Comparison of ENCODE assay signal across 25 cellular contexts in the genomic region with DNA sequence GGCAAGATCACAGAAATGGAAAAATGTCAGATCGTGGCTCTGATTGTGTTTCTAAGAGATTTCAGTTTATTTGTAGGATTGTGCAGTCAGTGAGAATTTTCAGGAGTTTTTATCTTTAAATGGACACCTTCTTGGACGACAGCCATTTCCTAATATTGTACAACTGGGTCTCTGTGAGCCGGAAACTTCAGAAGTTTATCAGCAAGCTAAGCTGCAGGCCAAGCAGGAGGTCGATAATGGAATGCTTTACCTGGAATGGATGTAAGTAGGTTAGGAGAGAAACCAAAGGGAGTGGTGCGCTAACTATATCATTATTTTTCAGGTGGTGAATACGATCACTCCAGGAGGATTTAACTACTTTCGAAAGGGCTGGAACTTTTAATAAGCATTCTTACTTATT. TPM values are rescaled to one million over a fixed set of nuclear protein-coding genes. Genes with fewer than 3 reads are reported as not detected.
DNase-seq lines count a peak whose midpoint lies in the region; ATAC-seq, FAIRE-seq and TF ChIP-seq lines count a peak whose summit lies in the region.
"Had no signal": no experiment of that assay in that cellular context is flagged by ENCODE, and none has a peak within 500 bp of the region (broad histone marks: within the 10 kb centered on the region; RNA-seq: fewer than 3 reads in every experiment).

No MANE protein-coding gene starts in this region.

- TF ChIP-seq POLR2A in HepG2 (IDR thresholded peaks at IDR 0.05; ENCODE audit: insufficient read depth in 1 of 2, low read depth in 2 of 2, low read length in 2 of 2) (no peak), right lobe of liver (IDR thresholded peaks at IDR 0.05) (no peak)

- FAIRE-seq in HepG2 (lab: Jason Lieb, UNC) (no peak), small intestine (lab: Jason Lieb, UNC) (no peak)
- FAIRE-seq: D721Med had no signal

- peaks cover 3 to 9% (median 4%) of the 10 kb centered on the region in 4 donors for H3K36me3 ChIP-seq in liver (ENCODE audit: control insufficient read depth in 4 of 4, insufficient read depth in 3 of 4, low read depth in 1 of 4, low read length in 3 of 4)
- H3K36me3 ChIP-seq in HepG2 (replicated peaks in 1 of 2; ENCODE audit: control insufficient read depth in 1 of 2, insufficient read depth in 2 of 2, low read length in 2 of 2), result peaks cover 0 to 8% of the 10 kb centered on the region in 2 experiments; a peak in 4 of 5 replicates
- H3K36me3 ChIP-seq in right lobe of liver, result peaks cover 0 to 7% (median 0%) of the 10 kb centered on the region in 4 donors
- peaks cover 0 to 3% of the 10 kb centered on the region in 2 donors for H3K36me3 ChIP-seq in small intestine (ENCODE audit: control insufficient read depth in 2 of 2, insufficient read depth in 2 of 2, low read length in 2 of 2)

- BruUV-seq in HepG2 (replicated peaks; lab: Mats Ljungman, UMichigan), result no TSS peak

- H3K4me1 ChIP-seq in liver (ENCODE audit: control insufficient read depth in 4 of 4, insufficient read depth in 4 of 4, low read length in 3 of 4) (peaks cover 0 to 3% (median 1%) of the 10 kb centered on the region in 4 donors), HepG2 (ENCODE audit: insufficient read depth, low read length) (no peaks in the 10 kb centered on the region), right lobe of liver (peaks cover 0 to 10% (median 3%) of the 10 kb centered on the region in 4 donors), small intestine (ENCODE audit: control insufficient read depth in 2 of 2, insufficient read depth in 1 of 2, low read depth in 1 of 2, low read length in 1 of 2) (no peaks in the 10 kb centered on the region)
- H3K4me1 ChIP-seq: BLaER1, SJSA1 had no signal

- ATAC-seq in HepG2, result no peak
- peak; percentile 56 to 88 (median 71) for ATAC-seq in right lobe of liver
- ATAC-seq in HG03571 (IDR thresholded peaks at IDR 0.05; ENCODE audit: unreplicated experiment), result no peak

- H3K9ac ChIP-seq in liver (ENCODE audit: low read depth in 1 of 2, low read length in 2 of 2) (no peak overlapping the region), HepG2 (ENCODE audit: insufficient read depth, low read depth, low read length) (no peak overlapping the region)
- H3K9ac ChIP-seq: BLaER1, GM23248, KMS-11 had no signal

- 53% methylated on average over 7 of the region's 7 CpGs for WGBS in liver
- WGBS in HepG2 (ENCODE audit: low lambda C conversion rate), result 97% methylated on average over 7 of the region's 7 CpGs
- WGBS in right lobe of liver (ENCODE audit: insufficient coverage, low coverage, low lambda C conversion rate, missing lambda C conversion rate), result 31% methylated on average over 7 of the region's 7 CpGs
- WGBS in small intestine, 3 donors, result 24 to 60% (median 45%) methylated on average over 7 of the region's 7 CpGs

- intact Hi-C loops in HepG2 (cut with micrococcal nuclease; ENCODE audit: unreplicated experiment) (no loop called here), right lobe of liver (cut with DNase I) (no loop called here)

- H3K27me3 ChIP-seq in liver (ENCODE audit: control insufficient read depth in 4 of 4, insufficient read depth in 4 of 4, low read length in 3 of 4) (no peaks in the 10 kb centered on the region), HepG2 (ENCODE audit: control insufficient read depth in 1 of 2, insufficient read depth in 2 of 2, low read length in 2 of 2) (no peaks in the 10 kb centered on the region), right lobe of liver (no peaks in the 10 kb centered on the region), small intestine (ENCODE audit: control insufficient read depth in 2 of 2, insufficient read depth in 2 of 2, low read length in 2 of 2) (no peaks in the 10 kb centered on the region)
- H3K27me3 ChIP-seq: BLaER1, SJSA1 had no signal

- TF ChIP-seq EP300 in HepG2 (IDR thresholded peaks at IDR 0.05; ENCODE audit: low read depth in 2 of 2, low read length in 2 of 2) (no peak), HepG2 (CRISPR knock-in tag; IDR thresholded peaks at IDR 0.05; ENCODE audit: borderline replicate concordance) (no peak)

- H4K20me1 ChIP-seq in HepG2 (ENCODE audit: insufficient read depth, low read length), result no peaks in the 10 kb centered on the region
- H4K20me1 ChIP-seq: BLaER1 had no signal

- H3K9me3 ChIP-seq in liver (ENCODE audit: control insufficient read depth in 4 of 4, low read length in 3 of 4), result no peaks in the 10 kb centered on the region
- no peaks in the 10 kb centered on the region for H3K9me3 ChIP-seq in HepG2 (ENCODE audit: low read length)
- no peaks in the 10 kb centered on the region for H3K9me3 ChIP-seq in right lobe of liver
- H3K9me3 ChIP-seq in small intestine (ENCODE audit: control insufficient read depth, low read depth), result no peaks in the 10 kb centered on the region
- H3K9me3 ChIP-seq: BLaER1, SJSA1 had no signal

- H3K4me3 ChIP-seq in liver (ENCODE audit: low read depth in 1 of 3, low read length in 3 of 3) (no peak overlapping the region), HepG2 (replicated peaks in 1 of 3; ENCODE audit: insufficient read depth in 1 of 3, low read depth in 2 of 3, low read length in 3 of 3) (no peak overlapping the region), right lobe of liver (no peak overlapping the region), small intestine (ENCODE audit: low read depth in 1 of 2, low read length in 2 of 2) (no peak overlapping the region)
- H3K4me3 ChIP-seq: BLaER1, GM23248, SJSA1 had no signal

- no peaks in the 10 kb centered on the region for H3K79me2 ChIP-seq in HepG2 (ENCODE audit: insufficient read depth, low read length)

- in situ Hi-C loops in HepG2 (cut with HindIII; ENCODE audit: extremely low pct_ligation_motif_present, low pct_unique_long_range_greater_than_20kb), result no loop called here

- CTCF ChIA-PET in HepG2 (lab: Yijun Ruan, JAX; ENCODE audit: low intra/inter-chr PET ratio, low total read pairs), result no interaction called here

- POLR2A ChIA-PET in HepG2 (lab: Yijun Ruan, JAX), result no interaction called here

- TF ChIP-seq CTCF in liver (IDR thresholded peaks at IDR 0.05; ENCODE audit: low read depth, low read length, missing input control) (no peak), HepG2 (CRISPR knock-in tag; IDR thresholded peaks at IDR 0.05) (no peak), right lobe of liver (IDR thresholded peaks at IDR 0.05) (no peak)

- no peak for DNase-seq in HepG2 (ENCODE audit: low spot score)
- DNase-seq in dermis blood vessel endothelial cell, result peak; percentile 49
- no peak for DNase-seq in right lobe of liver
- peak; percentile 7 for DNase-seq in small intestine
- no peak for DNase-seq in SK-N-DZ (ENCODE audit: low spot score)
- DNase-seq in Ammon's horn (ENCODE audit: low spot score), result no peak
- DNase-seq: CD4-positive, CD25-positive, alpha-beta regulatory T cell; GM23248; H7; IMR-90; MM.1S; NCI-H1417 treated with DMSO at 0.1 percent for 48 hours; NCI-H1694 treated with DMSO at 0.1 percent for 48 hours; NCI-H2081; NCI-H2227 treated with DMSO at 0.1 percent for 48 hours; NCI-H510A; NCI-H69; Right ventricle myocardium superior; RPMI8226 had no signal

- TF ChIP-seq RAD21 in liver (IDR thresholded peaks at IDR 0.05), result no peak
- no peak for TF ChIP-seq RAD21 in HepG2 (CRISPR knock-in tag; IDR thresholded peaks at IDR 0.05)

- H2AFZ ChIP-seq in HepG2 (ENCODE audit: low read length), result no peak overlapping the region
- H2AFZ ChIP-seq: GM23248 had no signal

- H3K27ac ChIP-seq in liver (ENCODE audit: low read depth in 1 of 2, low read length in 2 of 2) (no peak overlapping the region), HepG2 (ENCODE audit: extremely low read length, insufficient read depth, low read length) (no peak overlapping the region), right lobe of liver (no peak overlapping the region), small intestine (ENCODE audit: low read depth in 1 of 2, low read length in 1 of 2) (peak overlapping the region in 1 of 2 donors; percentile 38)
- H3K27ac ChIP-seq: BLaER1, GM23248, KMS-11, SJSA1 had no signal

- no peak overlapping the region for H3K4me2 ChIP-seq in HepG2 (ENCODE audit: low read depth, low read length)
- H3K4me2 ChIP-seq: BLaER1, KMS-11 had no signal

RNA-seq across cellular contexts. Expression of a gene that starts 26.4 kb away (rescaled TPM):
- total RNA-seq in liver (10 to 100 TPM; 10.4 to 11.6 TPM), HepG2 (2016; rRNA removed; fragmentation: Illumina TruSeq; extraction: Trizol) (13.0 and 17.9 TPM in 2 replicates), dermis blood vessel endothelial cell (29.1 and 37.3 TPM in 2 replicates), right lobe of liver (10 to 100 TPM in 1 of 6 experiments, 1 to 10 TPM in 5; 4.5 to 12.3 (median 7.1) TPM)
- polyA plus RNA-seq in liver (1 to 10 TPM; 1.9 to 2.8 TPM), HepG2 (2011; rRNA removed) (5.6 and 6.0 TPM in 2 replicates), small intestine (1 to 10 TPM; 8.1 to 9.1 (median 8.3) TPM)
- total RNA-seq in HepG2 (2016; cell fraction: cytosol; rRNA removed; fragmentation: Illumina TruSeq; extraction: Trizol; ENCODE audit: low read depth), result 2.6 and 2.9 TPM in 2 replicates
- total RNA-seq in HepG2 (2016; cell fraction: insoluble cytoplasmic fraction; rRNA removed; fragmentation: Illumina TruSeq; extraction: Trizol), result 12.7 and 16.8 TPM in 2 replicates
- 4.9 and 5.0 TPM in 2 replicates for total RNA-seq in HepG2 (2016; cell fraction: membrane; rRNA removed; fragmentation: Illumina TruSeq; extraction: Trizol)
- 16.1 and 16.3 TPM in 2 replicates for total RNA-seq in HepG2 (2016; cell fraction: nucleus; rRNA removed; fragmentation: Illumina TruSeq; extraction: Trizol)
- polyA plus RNA-seq in HepG2 (2011; cell fraction: cytosol; rRNA removed), result 3.2 and 3.7 TPM in 2 replicates
- polyA plus RNA-seq in HepG2 (2011; cell fraction: nucleus; rRNA removed), result 4.9 and 5.2 TPM in 2 replicates
- polyA plus RNA-seq in HepG2 (2012), result 3.4 and 5.4 TPM in 2 replicates
- polyA plus RNA-seq in HepG2 (2016; cell fraction: cytosol; fragmentation: Illumina TruSeq; extraction: Trizol; ENCODE audit: low read depth), result 0.33 and 0.40 TPM in 2 replicates
- polyA plus RNA-seq in HepG2 (2016; cell fraction: insoluble cytoplasmic fraction; fragmentation: Illumina TruSeq; extraction: Trizol; ENCODE audit: low read depth), result 11.7 and 12.8 TPM in 2 replicates
- 1.5 and 1.8 TPM in 2 replicates for polyA plus RNA-seq in HepG2 (2016; cell fraction: membrane; fragmentation: Illumina TruSeq; extraction: Trizol; ENCODE audit: low read depth)
- 12.8 and 14.3 TPM in 2 replicates for polyA plus RNA-seq in HepG2 (2016; cell fraction: nucleus; fragmentation: Illumina TruSeq; extraction: Trizol; ENCODE audit: insufficient read depth, low read depth)
- polyA minus RNA-seq in HepG2 (2011; rRNA and poly(A)+ RNA removed; ENCODE audit: low replicate concordance), result 6.8 and 9.6 TPM in 2 replicates
- polyA minus RNA-seq in HepG2 (2011; cell fraction: cytosol; rRNA and poly(A)+ RNA removed), result 9.8 and 11.1 TPM in 2 replicates
- 27.8 and 32.8 TPM in 2 replicates for polyA minus RNA-seq in HepG2 (2011; cell fraction: nucleus; rRNA and poly(A)+ RNA removed)
- polyA plus RNA-seq in SK-N-DZ (2014; cell fraction: cytosol; rRNA removed), result 23.4 and 25.3 TPM in 2 replicates
- 12.8 and 13.8 TPM in 2 replicates for polyA plus RNA-seq in SK-N-DZ (2014; cell fraction: nucleus; rRNA removed)

RNA-seq across cellular contexts. Expression of a gene that starts 26.9 kb away (rescaled TPM):
- 10 to 100 TPM in 1 of 2 donors, 1 to 10 TPM in 1; 5.4 to 10.5 TPM for total RNA-seq in liver
- polyA plus RNA-seq in liver, result 1 to 10 TPM; 4.7 to 7.1 TPM
- total RNA-seq in HepG2 (2016; rRNA removed; fragmentation: Illumina TruSeq; extraction: Trizol), result 50.4 and 55.5 TPM in 2 replicates
- total RNA-seq in HepG2 (2016; cell fraction: cytosol; rRNA removed; fragmentation: Illumina TruSeq; extraction: Trizol; ENCODE audit: low read depth), result 12.8 and 13.3 TPM in 2 replicates
- total RNA-seq in HepG2 (2016; cell fraction: insoluble cytoplasmic fraction; rRNA removed; fragmentation: Illumina TruSeq; extraction: Trizol), result 49.3 and 57.3 TPM in 2 replicates
- 26.4 and 30.6 TPM in 2 replicates for total RNA-seq in HepG2 (2016; cell fraction: membrane; rRNA removed; fragmentation: Illumina TruSeq; extraction: Trizol)
- 45.6 and 51.3 TPM in 2 replicates for total RNA-seq in HepG2 (2016; cell fraction: nucleus; rRNA removed; fragmentation: Illumina TruSeq; extraction: Trizol)
- polyA plus RNA-seq in HepG2 (2011; rRNA removed), result 13.1 and 20.0 TPM in 2 replicates
- polyA plus RNA-seq in HepG2 (2011; cell fraction: cytosol; rRNA removed), result 11.1 and 13.4 TPM in 2 replicates
- 3.2 and 5.0 TPM in 2 replicates for polyA plus RNA-seq in HepG2 (2011; cell fraction: nucleus; rRNA removed)
- polyA plus RNA-seq in HepG2 (2012), result 27.7 and 37.0 TPM in 2 replicates
- polyA plus RNA-seq in HepG2 (2016; cell fraction: cytosol; fragmentation: Illumina TruSeq; extraction: Trizol; ENCODE audit: low read depth), result 12.5 and 13.4 TPM in 2 replicates
- 45.9 and 51.3 TPM in 2 replicates for polyA plus RNA-seq in HepG2 (2016; cell fraction: insoluble cytoplasmic fraction; fragmentation: Illumina TruSeq; extraction: Trizol; ENCODE audit: low read depth)
- polyA plus RNA-seq in HepG2 (2016; cell fraction: membrane; fragmentation: Illumina TruSeq; extraction: Trizol; ENCODE audit: low read depth), result 22.0 and 23.3 TPM in 2 replicates
- polyA plus RNA-seq in HepG2 (2016; cell fraction: nucleus; fragmentation: Illumina TruSeq; extraction: Trizol; ENCODE audit: insufficient read depth, low read depth), result 59.6 and 61.9 TPM in 2 replicates
- 2.1 and 3.1 TPM in 2 replicates for polyA minus RNA-seq in HepG2 (2011; rRNA and poly(A)+ RNA removed; ENCODE audit: low replicate concordance)
- polyA minus RNA-seq in HepG2 (2011; cell fraction: cytosol; rRNA and poly(A)+ RNA removed), result 12.5 and 14.2 TPM in 2 replicates
- 8.5 and 10.9 TPM in 2 replicates for polyA minus RNA-seq in HepG2 (2011; cell fraction: nucleus; rRNA and poly(A)+ RNA removed)
- total RNA-seq in dermis blood vessel endothelial cell, result 44.4 and 51.6 TPM in 2 replicates
- 10 to 100 TPM in 2 of 6 experiments, 1 to 10 TPM in 4; 2.8 to 12.6 (median 6.6) TPM for total RNA-seq in right lobe of liver
- polyA plus RNA-seq in small intestine, result 1 to 10 TPM in 2 of 3 donors, under 1 TPM in 1; 0.67 to 6.4 (median 2.7) TPM
- polyA plus RNA-seq in SK-N-DZ (2014; cell fraction: cytosol; rRNA removed), result 24.2 and 24.3 TPM in 2 replicates
- polyA plus RNA-seq in SK-N-DZ (2014; cell fraction: nucleus; rRNA removed), result 10.0 and 14.5 TPM in 2 replicates

Comparison
In these comparisons a context has a peak if more than half of its experiments do, and no peak if none do; other contexts are left out.
1. ATAC-seq: peak in right lobe of liver (4 of 4); none in HepG2 (single experiment) and HG03571 (single experiment).
2. DNase-seq: peak in dermis blood vessel endothelial cell (single experiment) and small intestine (single experiment); none in HepG2 (single experiment), right lobe of liver (0 of 3), SK-N-DZ (single experiment) and Ammon's horn (single experiment).